Comparison of ENCODE assay signal across 10 cellular contexts in the genomic region with DNA sequence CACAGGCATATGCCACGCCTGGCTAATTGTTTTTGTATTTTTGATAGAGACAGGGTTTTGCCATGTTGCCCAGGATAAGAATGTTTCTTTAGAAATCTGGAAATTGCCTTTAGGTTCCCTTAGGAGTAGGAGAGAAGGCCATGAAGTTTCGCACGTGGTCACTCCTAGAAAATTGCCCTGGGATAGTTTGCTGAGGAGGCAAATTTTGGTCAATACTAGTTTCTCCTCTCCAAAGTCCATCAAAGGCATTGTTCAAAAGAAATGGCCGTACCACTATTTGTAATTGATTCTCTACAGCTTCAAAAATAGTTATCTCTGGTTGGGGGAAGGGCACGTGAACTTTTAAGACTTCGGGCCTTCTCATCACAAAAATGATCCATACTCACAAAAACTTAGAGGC. TPM values are rescaled to one million over a fixed set of nuclear protein-coding genes. Genes with fewer than 3 reads are reported as not detected.
DNase-seq lines count a peak whose midpoint lies in the region; ATAC-seq and TF ChIP-seq lines count a peak whose summit lies in the region.
"Had no signal": no experiment of that assay in that cellular context is flagged by ENCODE, and none has a peak within 500 bp of the region (broad histone marks: within the 10 kb centered on the region; RNA-seq: fewer than 3 reads in every experiment).

No MANE protein-coding gene starts in this region.

- peak overlapping the region; percentile 64; the same call in 1 of the 2 replicates for H3K4me3 ChIP-seq in OCI-LY3 (ENCODE audit: low read length)
- H3K4me3 ChIP-seq in endocrine pancreas (ENCODE audit: control insufficient read depth, insufficient read depth, low read length): no peak overlapping the region
- no peak overlapping the region for H3K4me3 ChIP-seq in smooth muscle cell
- H3K4me3 ChIP-seq in H7 (ENCODE audit: insufficient read depth, low read depth, low read length): no peak overlapping the region

- no peak for ATAC-seq in activated naive CD8-positive, alpha-beta T cell treated with anti-CD3 and anti-CD28 coated beads, Interleukin-2, amount 50 U/mL, for 24 hours
- ATAC-seq in HG03196 (IDR thresholded peaks at IDR 0.05; ENCODE audit: unreplicated experiment): no peak

- H3K36me3 ChIP-seq in OCI-LY3 (replicated peaks; ENCODE audit: low read depth, low read length): peaks cover 4% of the 10 kb centered on the region
- no peaks in the 10 kb centered on the region for H3K36me3 ChIP-seq in endocrine pancreas (ENCODE audit: control insufficient read depth, insufficient read depth, low read length)
- H3K36me3 ChIP-seq in smooth muscle cell (ENCODE audit: low read depth): no peaks in the 10 kb centered on the region
- no peaks in the 10 kb centered on the region for H3K36me3 ChIP-seq in H7 (replicated peaks; ENCODE audit: control insufficient read depth, insufficient read depth, low read length)

- WGBS in smooth muscle cell (ENCODE audit: low lambda C conversion rate): 97% methylated on average over 6 of the region's 6 CpGs

- H3K79me2 ChIP-seq in OCI-LY3 (ENCODE audit: low read length) (peaks cover 38% of the 10 kb centered on the region), smooth muscle cell (ENCODE audit: low read depth) (peaks cover 38% of the 10 kb centered on the region)

- H3K27me3 ChIP-seq in OCI-LY3 (ENCODE audit: low read depth, low read length): no peaks in the 10 kb centered on the region
- no peaks in the 10 kb centered on the region for H3K27me3 ChIP-seq in endocrine pancreas (ENCODE audit: control insufficient read depth, insufficient read depth, low read length)
- H3K27me3 ChIP-seq in smooth muscle cell (ENCODE audit: low read depth): no peaks in the 10 kb centered on the region
- no peaks in the 10 kb centered on the region for H3K27me3 ChIP-seq in H7 (ENCODE audit: control insufficient read depth, insufficient read depth, low read length)
- H3K27me3 ChIP-seq: left lung, spleen had no signal

- peaks cover 30% of the 10 kb centered on the region for H3K4me1 Mint-ChIP-seq in activated naive CD8-positive, alpha-beta T cell (ENCODE audit: low read depth)
- peaks cover 29% of the 10 kb centered on the region for H3K4me1 Mint-ChIP-seq in activated naive CD8-positive, alpha-beta T cell treated with anti-CD3 and anti-CD28 coated beads, Interleukin-2, amount 50 U/mL, for 24 hours

- H3F3A ChIP-seq in smooth muscle cell (ENCODE audit: low read depth): no peaks in the 10 kb centered on the region

- H3K27me3 Mint-ChIP-seq in activated naive CD8-positive, alpha-beta T cell: no peaks in the 10 kb centered on the region
- H3K27me3 Mint-ChIP-seq in activated naive CD8-positive, alpha-beta T cell treated with anti-CD3 and anti-CD28 coated beads, Interleukin-2, amount 50 U/mL, for 24 hours: no peaks in the 10 kb centered on the region

- H3K36me3 Mint-ChIP-seq in activated naive CD8-positive, alpha-beta T cell: peaks cover 2% of the 10 kb centered on the region
- peaks cover 17% of the 10 kb centered on the region for H3K36me3 Mint-ChIP-seq in activated naive CD8-positive, alpha-beta T cell treated with anti-CD3 and anti-CD28 coated beads, Interleukin-2, amount 50 U/mL, for 24 hours (ENCODE audit: low read depth)

- no peak overlapping the region for H3K4me3 Mint-ChIP-seq in activated naive CD8-positive, alpha-beta T cell
- no peak overlapping the region for H3K4me3 Mint-ChIP-seq in activated naive CD8-positive, alpha-beta T cell treated with anti-CD3 and anti-CD28 coated beads, Interleukin-2, amount 50 U/mL, for 24 hours

- H3K9me3 ChIP-seq in OCI-LY3 (ENCODE audit: insufficient read depth, low read length): no peaks in the 10 kb centered on the region
- no peaks in the 10 kb centered on the region for H3K9me3 ChIP-seq in endocrine pancreas (ENCODE audit: control insufficient read depth, low read length)
- no peaks in the 10 kb centered on the region for H3K9me3 ChIP-seq in smooth muscle cell (replicated peaks; ENCODE audit: low read depth)
- H3K9me3 ChIP-seq: left lung, spleen had no signal

- DNase-seq in activated naive CD8-positive, alpha-beta T cell treated with anti-CD3 and anti-CD28 coated beads, Interleukin-2, amount 50 U/mL, for 24 hours: no peak
- DNase-seq in smooth muscle cell (lab: John Stamatoyannopoulos, UW; ENCODE audit: unreplicated experiment) (no peak), H7 (no peak), SIG-M5 treated with dmso at 0.1 percent for 504 hours (lab: John Stamatoyannopoulos, UW; ENCODE audit: unreplicated experiment) (no peak)

- H3K4me1 ChIP-seq in OCI-LY3 (ENCODE audit: low read length) (peaks cover 8% of the 10 kb centered on the region; the same call in 1 of the 2 replicates), endocrine pancreas (ENCODE audit: control insufficient read depth, insufficient read depth, low read length) (peaks cover 4% of the 10 kb centered on the region), smooth muscle cell (ENCODE audit: low read depth) (peaks cover 8% of the 10 kb centered on the region)

- H2AFZ ChIP-seq in OCI-LY3 (ENCODE audit: low read depth, low read length) (no peak overlapping the region), smooth muscle cell (ENCODE audit: low read depth) (peak overlapping the region; percentile 87)

- H3K27ac ChIP-seq in OCI-LY3 (ENCODE audit: low read length): no peak overlapping the region
- H3K27ac ChIP-seq in smooth muscle cell (ENCODE audit: low read depth): no peak overlapping the region

- H3K27ac Mint-ChIP-seq in activated naive CD8-positive, alpha-beta T cell: peak overlapping the region; percentile 90
- no peak overlapping the region for H3K27ac Mint-ChIP-seq in activated naive CD8-positive, alpha-beta T cell treated with anti-CD3 and anti-CD28 coated beads, Interleukin-2, amount 50 U/mL, for 24 hours

- H3K9ac ChIP-seq in OCI-LY3 (ENCODE audit: low read length) (no peak overlapping the region), endocrine pancreas (ENCODE audit: control insufficient read depth, insufficient read depth, low read length) (peak overlapping the region; percentile 60), smooth muscle cell (ENCODE audit: low read depth) (no peak overlapping the region)

- peak overlapping the region; percentile 51 for H3K4me2 ChIP-seq in OCI-LY3 (ENCODE audit: low read length)
- H3K4me2 ChIP-seq in smooth muscle cell: no peak overlapping the region

- H4K20me1 ChIP-seq in OCI-LY3 (ENCODE audit: insufficient read depth, low read length): no peaks in the 10 kb centered on the region
- H4K20me1 ChIP-seq in smooth muscle cell (ENCODE audit: low read depth): peaks cover 8% of the 10 kb centered on the region

- H3K9me3 Mint-ChIP-seq in activated naive CD8-positive, alpha-beta T cell (ENCODE audit: low read depth): no peaks in the 10 kb centered on the region
- H3K9me3 Mint-ChIP-seq in activated naive CD8-positive, alpha-beta T cell treated with anti-CD3 and anti-CD28 coated beads, Interleukin-2, amount 50 U/mL, for 24 hours: no peaks in the 10 kb centered on the region

- TF ChIP-seq CTCF in OCI-LY3 (IDR thresholded peaks at IDR 0.05; ENCODE audit: low read depth, low read length) (no peak), smooth muscle cell (IDR thresholded peaks at IDR 0.05; ENCODE audit: borderline replicate concordance, insufficient read depth, poor library complexity, severe bottlenecking) (no peak)

RNA-seq across cellular contexts. Expression of a gene that starts 0.8 kb away (rescaled TPM):
- 79.5 and 87.6 TPM in 2 replicates for total RNA-seq in smooth muscle cell
- polyA plus RNA-seq in smooth muscle cell: 54.5 and 60.0 TPM in 2 replicates
- total RNA-seq in H7 (2014; rRNA removed; shearing (Covaris generic)): 52.5 and 67.2 TPM in 2 replicates
